Comparison of ENCODE assay signal across 8 cellular contexts in the genomic region with DNA sequence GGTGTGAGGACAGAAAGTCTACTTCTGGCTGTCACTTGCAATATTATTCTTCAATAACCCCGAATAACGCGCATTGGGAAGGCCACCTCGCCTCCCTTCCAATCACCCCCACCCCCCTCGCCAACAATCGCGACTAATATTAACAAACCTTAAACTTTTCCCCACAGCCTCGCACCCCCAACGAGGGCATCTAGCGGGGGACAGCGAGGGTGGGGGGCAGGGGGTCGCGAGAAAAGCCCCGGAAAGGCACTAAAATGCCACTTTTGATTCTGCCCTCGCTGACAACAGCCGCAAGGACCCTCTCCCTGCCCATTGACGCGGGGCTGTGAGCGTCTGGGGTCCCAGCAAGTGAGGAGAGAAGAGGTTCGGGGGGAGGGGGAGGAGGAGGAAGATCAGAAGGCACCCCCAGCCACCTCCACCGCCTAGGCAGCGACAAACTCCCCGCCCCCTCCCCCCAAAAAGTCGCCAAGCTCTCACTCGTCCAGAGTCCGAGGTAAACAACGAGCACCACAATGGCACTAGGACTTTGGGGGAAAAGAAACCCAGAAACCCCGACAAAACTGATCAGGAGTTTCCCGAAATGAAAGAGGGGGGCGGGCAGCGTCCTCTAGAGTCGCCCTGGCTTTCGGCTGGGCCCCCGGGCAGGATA. TPM values are rescaled to one million over a fixed set of nuclear protein-coding genes. Genes with fewer than 3 reads are reported as not detected.
DNase-seq lines count a peak whose midpoint lies in the region; ATAC-seq, FAIRE-seq and TF ChIP-seq lines count a peak whose summit lies in the region.

No MANE protein-coding gene starts in this region.

- peak; percentile 42 for DNase-seq in D341Med (ENCODE audit: low spot score)
- DNase-seq in body of pancreas, result peak in 1 of 4 donors; percentile 23
- DNase-seq in left colon, result peak in 1 of 2 donors; percentile 35
- DNase-seq in NCI-H2227 (lab: John Stamatoyannopoulos, UW; ENCODE audit: unreplicated experiment), result no peak
- no peak for DNase-seq in GM12891 (ENCODE audit: insufficient read length, low spot score)
- no peak for DNase-seq in DMS153 treated with DMSO at 0.1 percent for 48 hours (lab: John Stamatoyannopoulos, UW; ENCODE audit: unreplicated experiment)

- H3K4me3 ChIP-seq in HUES64 (ENCODE audit: low read length) (peak overlapping the region; percentile 82), body of pancreas (peak overlapping the region; percentile 81 to 92), subcutaneous abdominal adipose tissue (ENCODE audit: low read depth in 1 of 5, low read length in 5 of 5) (peak overlapping the region; percentile 65 to 96 (median 94))

- H3K27ac ChIP-seq in HUES64 (ENCODE audit: low read depth, low read length) (no peak overlapping the region), body of pancreas (peak overlapping the region; percentile 91 to 99 (median 96)), subcutaneous abdominal adipose tissue (ENCODE audit: low read depth, low read length) (peak overlapping the region; percentile 77)

- no peaks in the 10 kb centered on the region for H3K36me3 ChIP-seq in HUES64 (ENCODE audit: insufficient read depth, low read length)
- H3K36me3 ChIP-seq in body of pancreas (replicated peaks in 1 of 2; ENCODE audit: insufficient read depth in 1 of 2, low read depth in 2 of 2), result no peaks in the 10 kb centered on the region
- peaks cover 0 to 11% (median 6%) of the 10 kb centered on the region in 5 donors for H3K36me3 ChIP-seq in subcutaneous abdominal adipose tissue (ENCODE audit: control insufficient read depth in 5 of 5, insufficient read depth in 5 of 5, low read length in 5 of 5)

- H3K4me1 ChIP-seq in HUES64 (ENCODE audit: insufficient read depth, low read length), result peaks cover 18% of the 10 kb centered on the region
- peaks cover 26% of the 10 kb centered on the region for H3K4me1 ChIP-seq in body of pancreas
- peaks cover 2 to 24% (median 18%) of the 10 kb centered on the region in 5 donors for H3K4me1 ChIP-seq in subcutaneous abdominal adipose tissue (ENCODE audit: control insufficient read depth in 5 of 5, insufficient read depth in 5 of 5, low read length in 5 of 5)

- peaks cover 7% of the 10 kb centered on the region; the same call in 1 of the 2 replicates for H3K27me3 ChIP-seq in HUES64 (ENCODE audit: insufficient read depth, low read length)
- H3K27me3 ChIP-seq in body of pancreas, result no peaks in the 10 kb centered on the region
- H3K27me3 ChIP-seq in subcutaneous abdominal adipose tissue (ENCODE audit: control insufficient read depth in 5 of 5, insufficient read depth in 4 of 5, low read length in 5 of 5), result no peaks in the 10 kb centered on the region

- whole genome bisulfite sequencing in HUES64, result under 1% methylated on average over 33 of the region's 34 CpGs
- WGBS in body of pancreas, 2 donors, result 0 to 1% methylated on average over 30 to 34 of the region's 34 CpGs

- no peaks in the 10 kb centered on the region for H3K9me3 ChIP-seq in HUES64 (ENCODE audit: insufficient read depth, low read depth, low read length)
- no peaks in the 10 kb centered on the region for H3K9me3 ChIP-seq in body of pancreas
- no peaks in the 10 kb centered on the region for H3K9me3 ChIP-seq in subcutaneous abdominal adipose tissue (ENCODE audit: control insufficient read depth in 5 of 5, low read length in 5 of 5)

- intact Hi-C loops in body of pancreas (cut with DNase I), result no loop called here
- intact Hi-C loops in left colon (cut with DNase I, micrococcal nuclease), result no loop called here

- TF ChIP-seq POLR2A in body of pancreas (IDR thresholded peaks at IDR 0.05) (no peak), GM12891 (IDR thresholded peaks at IDR 0.05; ENCODE audit: low read depth, low read length) (no peak)

- TF ChIP-seq CTCF in body of pancreas (IDR thresholded peaks at IDR 0.05), result no peak

- peak overlapping the region; percentile 68 for H3K9ac ChIP-seq in HUES64 (ENCODE audit: low read depth, low read length)
- peak overlapping the region; percentile 77 to 95 (median 80) for H3K9ac ChIP-seq in subcutaneous abdominal adipose tissue (ENCODE audit: low read length in 5 of 5)

- ATAC-seq in body of pancreas (peak; percentile 10), left colon (peak; percentile 24)

- FAIRE-seq in GM12891 (lab: Jason Lieb, UNC), result no peak

TF ChIP-seq in GM12891, 5 proteins besides CTCF, POLR2A, EP300 and RAD21:
- TF ChIP-seq SPI1 (IDR thresholded peaks at IDR 0.05; ENCODE audit: low read depth, low read length), result no peak
- no peak for TF ChIP-seq TAF1 (IDR thresholded peaks at IDR 0.05; ENCODE audit: low read depth, low read length)
- TF ChIP-seq POU2F2 (IDR thresholded peaks at IDR 0.05; ENCODE audit: low read depth, low read length), result no peak
- no peak for TF ChIP-seq PAX5 (IDR thresholded peaks at IDR 0.05; ENCODE audit: insufficient read depth, low read length, severe bottlenecking)
- no peak for TF ChIP-seq POLR2AphosphoS5 (IDR thresholded peaks at IDR 0.05; ENCODE audit: low read depth, low read length)

RNA-seq across cellular contexts. Expression of a gene that starts 0.8 kb away (rescaled TPM):
- polyA plus RNA-seq in HUES64 (2013, experiment 1 of 2), result 13.3 TPM
- polyA plus RNA-seq in HUES64 (2013, experiment 2 of 2), result 19.4 TPM
- total RNA-seq in body of pancreas, result 10 to 100 TPM; 36.1 to 50.8 TPM
- total RNA-seq in left colon, result 10 to 100 TPM; 27.2 to 38.3 TPM
- 0.32 TPM for polyA plus RNA-seq in GM12891 (2012; ENCODE audit: low read depth, missing spikeins)
